In the genomic region with DNA sequence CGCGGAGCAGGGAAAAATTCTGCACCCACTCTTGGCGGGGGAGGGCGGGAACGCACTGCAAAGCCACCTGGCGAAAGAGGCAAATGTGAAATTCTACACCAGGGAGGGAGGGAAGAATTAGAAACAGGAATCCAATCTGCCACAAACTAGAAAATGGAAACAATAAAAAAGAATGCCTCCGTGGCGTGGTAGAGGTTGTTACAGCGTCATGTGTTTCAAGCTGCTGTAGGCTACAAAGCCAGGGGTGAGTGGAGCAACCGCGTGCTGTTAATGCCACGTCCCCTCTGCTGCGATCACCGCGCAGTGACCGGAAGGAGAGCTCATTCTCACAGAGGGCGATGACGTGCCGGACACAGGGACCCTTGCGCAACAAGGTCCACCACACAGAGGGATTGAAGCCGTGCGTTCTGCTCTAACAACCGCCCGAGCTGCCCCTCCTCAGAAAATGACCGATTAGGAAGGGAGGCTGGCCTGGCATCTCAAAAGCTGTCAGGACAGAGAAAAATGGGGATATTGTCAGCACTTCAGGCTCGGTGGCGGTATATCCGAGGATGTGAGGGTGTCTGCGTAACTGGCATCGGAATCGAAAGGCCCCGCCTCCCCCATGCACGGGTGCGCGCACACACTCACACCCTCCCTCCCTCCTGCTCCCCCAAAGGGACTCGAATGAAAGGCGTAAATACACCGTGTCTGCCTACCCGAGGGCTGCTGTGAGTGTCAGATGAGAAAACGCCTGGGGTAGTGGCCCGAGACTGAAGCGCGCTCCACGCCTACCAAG, we compare ENCODE assay signal across 1 cellular context.
TF ChIP-seq lines count a peak whose summit lies in the region.

No MANE protein-coding gene starts in this region.

TF ChIP-seq in HepG2, 621 proteins besides CTCF, POLR2A, EP300 and RAD21 (continued from another document and continues in another):
- TF ChIP-seq EZH2 (conservative IDR thresholded peaks at IDR 0.05; ENCODE audit: low read depth, low read length) (no peak), TEAD3 (CRISPR knock-in tag; optimal IDR thresholded peaks at IDR 0.05; ENCODE audit: borderline replicate concordance) (peak; percentile 48), HMG20B (CRISPR knock-in tag; conservative IDR thresholded peaks at IDR 0.05) (no peak), SKI (IDR thresholded peaks at IDR 0.05; ENCODE audit: partially characterized antibody) (no peak), EED (CRISPR knock-in tag; IDR thresholded peaks at IDR 0.05) (no peak; the same call in 1 of the 2 replicates), KLF13 (CRISPR knock-in tag; IDR thresholded peaks at IDR 0.05) (no peak), ZNF513 (CRISPR knock-in tag; conservative IDR thresholded peaks at IDR 0.05) (no peak), IKZF1 (IDR thresholded peaks at IDR 0.05) (no peak), ZNF44 (CRISPR knock-in tag; IDR thresholded peaks at IDR 0.05) (no peak), ZBTB7A (CRISPR knock-in tag; IDR thresholded peaks at IDR 0.05) (no peak), ZNF33A (CRISPR knock-in tag; IDR thresholded peaks at IDR 0.05; ENCODE audit: borderline replicate concordance) (no peak), ELK4 (CRISPR knock-in tag; IDR thresholded peaks at IDR 0.05; ENCODE audit: borderline replicate concordance) (no peak), IRX3 (CRISPR knock-in tag; IDR thresholded peaks at IDR 0.05; ENCODE audit: borderline replicate concordance, low read depth) (no peak), ZSCAN22 (CRISPR knock-in tag; IDR thresholded peaks at IDR 0.05) (no peak), SMAD9 (CRISPR knock-in tag; IDR thresholded peaks at IDR 0.05) (no peak), RBAK (CRISPR knock-in tag; IDR thresholded peaks at IDR 0.05) (no peak), CBX2 (IDR thresholded peaks at IDR 0.05; ENCODE audit: low read depth, low read length) (0 out of 2 replicates have a peak, but pooled peaks have one; percentile 49), CBX2 (CRISPR knock-in tag; IDR thresholded peaks at IDR 0.05; ENCODE audit: low read depth) (no peak), NFAT5 (CRISPR knock-in tag; IDR thresholded peaks at IDR 0.05) (no peak), NCOA5 (CRISPR knock-in tag; IDR thresholded peaks at IDR 0.05) (no peak), ZNF709 (CRISPR knock-in tag; IDR thresholded peaks at IDR 0.05) (no peak), JUNB (CRISPR knock-in tag; IDR thresholded peaks at IDR 0.05; ENCODE audit: borderline replicate concordance) (no peak), RARG (CRISPR knock-in tag; IDR thresholded peaks at IDR 0.05; ENCODE audit: low read depth) (no peak), ZNF749 (CRISPR knock-in tag; IDR thresholded peaks at IDR 0.05; ENCODE audit: borderline replicate concordance) (no peak), KLF9 (CRISPR knock-in tag; IDR thresholded peaks at IDR 0.05; ENCODE audit: low read depth) (no peak), GABPA (IDR thresholded peaks at IDR 0.05; ENCODE audit: low read depth, low read length) (peak; percentile 16; the same call in 1 of the 2 replicates), GABPA (CRISPR knock-in tag; IDR thresholded peaks at IDR 0.05; ENCODE audit: low read depth) (peak; percentile 57), ASH2L (IDR thresholded peaks at IDR 0.05; ENCODE audit: insufficient read length, low read depth, low read length) (no peak), ZNF839 (CRISPR knock-in tag; IDR thresholded peaks at IDR 0.05; ENCODE audit: borderline replicate concordance) (no peak), BRD4 (CRISPR knock-in tag; IDR thresholded peaks at IDR 0.05) (no peak), HOXA3 (CRISPR knock-in tag; IDR thresholded peaks at IDR 0.05) (peak; percentile 55), NFKB2 (CRISPR knock-in tag; IDR thresholded peaks at IDR 0.05; ENCODE audit: borderline replicate concordance) (no peak), MAX (IDR thresholded peaks at IDR 0.05) (peak; percentile 80; the same call in 1 of the 2 replicates), GPN1 (CRISPR knock-in tag; IDR thresholded peaks at IDR 0.05; ENCODE audit: borderline replicate concordance) (no peak), ELF1 (CRISPR knock-in tag; IDR thresholded peaks at IDR 0.05) (0 out of 2 replicates have a peak, but pooled peaks have one; percentile 42), HNRNPLL (IDR thresholded peaks at IDR 0.05; ENCODE audit: low read depth, low read length, poor library complexity, severe bottlenecking) (peak; percentile 63), MTF2 (CRISPR knock-in tag; IDR thresholded peaks at IDR 0.05; ENCODE audit: borderline replicate concordance) (no peak), KDM5A (IDR thresholded peaks at IDR 0.05; ENCODE audit: borderline replicate concordance, low read length) (no peak), ZFP82 (CRISPR knock-in tag; IDR thresholded peaks at IDR 0.05; ENCODE audit: borderline replicate concordance) (no peak), PLRG1 (conservative IDR thresholded peaks at IDR 0.05) (no peak), TP53 (CRISPR knock-in tag; conservative IDR thresholded peaks at IDR 0.05) (no peak), ZSCAN21 (CRISPR knock-in tag; IDR thresholded peaks at IDR 0.05; ENCODE audit: borderline replicate concordance) (peak; percentile 39; the same call in 1 of the 2 replicates), PAWR (CRISPR knock-in tag; IDR thresholded peaks at IDR 0.05; ENCODE audit: borderline replicate concordance) (no peak), DBP (CRISPR knock-in tag; IDR thresholded peaks at IDR 0.05; ENCODE audit: not compliant biosample characterization) (no peak), PPARG (CRISPR knock-in tag; conservative IDR thresholded peaks at IDR 0.05) (no peak), FOXO1 (CRISPR knock-in tag; IDR thresholded peaks at IDR 0.05) (no peak), SUZ12 (IDR thresholded peaks at IDR 0.05; ENCODE audit: low read depth, low read length) (no peak), ZNF703 (CRISPR knock-in tag; IDR thresholded peaks at IDR 0.05; ENCODE audit: borderline replicate concordance) (no peak), FOXA3 (CRISPR knock-in tag; IDR thresholded peaks at IDR 0.05) (peak; percentile 25; the same call in 1 of the 2 replicates), RFXAP (CRISPR knock-in tag; IDR thresholded peaks at IDR 0.05; ENCODE audit: borderline replicate concordance) (no peak)
- TF ChIP-seq, protein P1, sequence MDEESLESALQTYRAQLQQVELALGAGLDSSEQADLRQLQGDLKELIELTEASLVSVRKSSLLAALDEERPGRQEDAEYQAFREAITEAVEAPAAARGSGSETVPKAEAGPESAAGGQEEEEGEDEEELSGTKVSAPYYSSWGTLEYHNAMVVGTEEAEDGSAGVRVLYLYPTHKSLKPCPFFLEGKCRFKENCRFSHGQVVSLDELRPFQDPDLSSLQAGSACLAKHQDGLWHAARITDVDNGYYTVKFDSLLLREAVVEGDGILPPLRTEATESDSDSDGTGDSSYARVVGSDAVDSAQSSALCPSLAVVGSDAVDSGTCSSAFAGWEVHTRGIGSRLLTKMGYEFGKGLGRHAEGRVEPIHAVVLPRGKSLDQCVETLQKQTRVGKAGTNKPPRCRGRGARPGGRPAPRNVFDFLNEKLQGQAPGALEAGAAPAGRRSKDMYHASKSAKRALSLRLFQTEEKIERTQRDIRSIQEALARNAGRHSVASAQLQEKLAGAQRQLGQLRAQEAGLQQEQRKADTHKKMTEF (CRISPR knock-in tag; IDR thresholded peaks at IDR 0.05), result peak; percentile 41; the same call in 1 of the 2 replicates
- TF ChIP-seq, protein P2, sequence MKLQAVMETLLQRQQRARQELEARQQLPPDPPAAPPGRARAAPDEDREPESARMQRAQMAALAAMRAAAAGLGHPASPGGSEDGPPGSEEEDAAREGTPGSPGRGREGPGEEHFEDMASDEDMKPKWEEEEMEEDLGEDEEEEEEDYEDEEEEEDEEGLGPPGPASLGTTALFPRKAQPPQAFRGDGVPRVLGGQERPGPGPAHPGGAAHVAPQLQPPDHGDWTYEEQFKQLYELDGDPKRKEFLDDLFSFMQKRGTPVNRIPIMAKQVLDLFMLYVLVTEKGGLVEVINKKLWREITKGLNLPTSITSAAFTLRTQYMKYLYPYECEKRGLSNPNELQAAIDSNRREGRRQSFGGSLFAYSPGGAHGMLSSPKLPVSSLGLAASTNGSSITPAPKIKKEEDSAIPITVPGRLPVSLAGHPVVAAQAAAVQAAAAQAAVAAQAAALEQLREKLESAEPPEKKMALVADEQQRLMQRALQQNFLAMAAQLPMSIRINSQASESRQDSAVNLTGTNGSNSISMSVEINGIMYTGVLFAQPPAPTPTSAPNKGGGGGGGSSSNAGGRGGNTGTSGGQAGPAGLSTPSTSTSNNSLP (IDR thresholded peaks at IDR 0.05; ENCODE audit: low read depth, low read length), result no peak
- TF ChIP-seq, protein P3, sequence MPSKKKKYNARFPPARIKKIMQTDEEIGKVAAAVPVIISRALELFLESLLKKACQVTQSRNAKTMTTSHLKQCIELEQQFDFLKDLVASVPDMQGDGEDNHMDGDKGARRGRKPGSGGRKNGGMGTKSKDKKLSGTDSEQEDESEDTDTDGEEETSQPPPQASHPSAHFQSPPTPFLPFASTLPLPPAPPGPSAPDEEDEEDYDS (CRISPR knock-in tag; IDR thresholded peaks at IDR 0.05), result no peak
